Comparison of ENCODE assay signal across 9 cellular contexts in the genomic region with DNA sequence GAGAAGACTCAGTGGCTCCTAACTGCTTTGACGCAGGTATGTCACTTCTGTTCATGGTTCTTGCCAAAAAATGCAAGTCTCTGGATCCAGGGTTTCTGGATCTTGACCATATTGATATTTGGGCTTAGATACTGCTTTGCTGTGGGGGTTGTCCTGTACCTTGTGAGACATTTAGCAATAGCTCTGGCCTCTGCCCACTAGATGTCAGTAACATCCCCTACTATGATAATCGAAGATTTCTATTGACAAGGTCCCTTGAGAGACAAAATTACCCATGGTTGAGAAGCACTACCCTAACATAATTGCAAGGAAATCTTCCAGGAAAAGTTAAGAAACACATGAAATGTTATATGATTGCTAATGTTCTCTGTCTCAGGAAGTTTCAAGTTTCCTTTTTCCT.
A peak's percentile ranks its signal among the peaks of the same experiment; 100 is the strongest.
DNase-seq lines count a peak whose midpoint lies in the region; TF ChIP-seq lines count a peak whose summit lies in the region.
"Had no signal": no experiment of that assay in that cellular context is flagged by ENCODE, and none has a peak within 500 bp of the region (broad histone marks: within the 10 kb centered on the region; RNA-seq: fewer than 3 reads in every experiment).

No MANE protein-coding gene starts in this region.

- H3K27ac Mint-ChIP-seq in activated CD4-positive, alpha-beta T cell treated with anti-CD3 and anti-CD28 coated beads, Interleukin-2, amount 10 ng/mL, durations not matched to agents 24 days and 14 days: no peak overlapping the region

- H3K4me3 Mint-ChIP-seq in activated CD4-positive, alpha-beta T cell treated with anti-CD3 and anti-CD28 coated beads, Interleukin-2, amount 10 ng/mL, durations not matched to agents 24 days and 14 days: no peak overlapping the region

- in situ Hi-C loops in GM13977 (cut with MboI; ENCODE audit: low pct_unique_long_range_greater_than_20kb, low sequenced_read_pairs, unreplicated experiment): no loop called here

- intact Hi-C loops in activated CD4-positive, alpha-beta T cell treated with anti-CD3 and anti-CD28 coated beads, Interleukin-2, amount 10 ng/mL, durations not matched to agents 24 days and 14 days (cut with micrococcal nuclease): no loop called here

- no peaks in the 10 kb centered on the region for H3K4me1 Mint-ChIP-seq in activated CD4-positive, alpha-beta T cell treated with anti-CD3 and anti-CD28 coated beads, Interleukin-2, amount 10 ng/mL, durations not matched to agents 24 days and 14 days

- DNase-seq in GM13977 (ENCODE audit: low spot score) (no peak), HCEC 1CT (peak; percentile 56), NCI-H524 (lab: John Stamatoyannopoulos, UW) (peak; percentile 26 to 55), epithelial cell of esophagus (ENCODE audit: low read depth) (peak; percentile 46), stromal cell of bone marrow (ENCODE audit: low read depth) (peak; percentile 43), superior temporal gyrus (ENCODE audit: extremely low spot score) (no peak), NCI-H2029 treated with DMSO at 0.1 percent for 48 hours (lab: John Stamatoyannopoulos, UW) (no peak)
- DNase-seq in activated CD4-positive, alpha-beta T cell treated with anti-CD3 and anti-CD28 coated beads, Interleukin-2, amount 10 ng/mL, durations not matched to agents 24 days and 14 days: no peak

- TF ChIP-seq CTCF in GM13977 (IDR thresholded peaks at IDR 0.05; ENCODE audit: extremely low read depth, insufficient read depth, missing control alignments) (peak; percentile 56), epithelial cell of esophagus (IDR thresholded peaks at IDR 0.05; ENCODE audit: insufficient read depth, low read depth, low read length, missing control alignments) (peak; percentile 18)

- no peak overlapping the region for H3K4me3 ChIP-seq in epithelial cell of esophagus (ENCODE audit: low read length)
- H3K4me3 ChIP-seq: skin epidermis had no signal

- no peaks in the 10 kb centered on the region for H3K36me3 Mint-ChIP-seq in activated CD4-positive, alpha-beta T cell treated with anti-CD3 and anti-CD28 coated beads, Interleukin-2, amount 10 ng/mL, durations not matched to agents 24 days and 14 days (ENCODE audit: low read depth)

- H3K27me3 Mint-ChIP-seq in activated CD4-positive, alpha-beta T cell treated with anti-CD3 and anti-CD28 coated beads, Interleukin-2, amount 10 ng/mL, durations not matched to agents 24 days and 14 days: peaks cover 1% of the 10 kb centered on the region

- H3K9me3 Mint-ChIP-seq in activated CD4-positive, alpha-beta T cell treated with anti-CD3 and anti-CD28 coated beads, Interleukin-2, amount 10 ng/mL, durations not matched to agents 24 days and 14 days: no peaks in the 10 kb centered on the region

Comparison
In these comparisons a context has a peak if more than half of its experiments do, and no peak if none do; other contexts are left out.
1. DNase-seq: peak in HCEC 1CT (single experiment), NCI-H524 (2 of 2), epithelial cell of esophagus (single experiment) and stromal cell of bone marrow (single experiment); none in GM13977 (single experiment), superior temporal gyrus (single experiment), NCI-H2029 treated with DMSO at 0.1 percent for 48 hours (single experiment) and activated CD4-positive, alpha-beta T cell treated with anti-CD3 and anti-CD28 coated beads, Interleukin-2, amount 10 ng/mL, durations not matched to agents 24 days and 14 days (single experiment).